ENCODE assay signal across 26 cellular contexts in the genomic region with DNA sequence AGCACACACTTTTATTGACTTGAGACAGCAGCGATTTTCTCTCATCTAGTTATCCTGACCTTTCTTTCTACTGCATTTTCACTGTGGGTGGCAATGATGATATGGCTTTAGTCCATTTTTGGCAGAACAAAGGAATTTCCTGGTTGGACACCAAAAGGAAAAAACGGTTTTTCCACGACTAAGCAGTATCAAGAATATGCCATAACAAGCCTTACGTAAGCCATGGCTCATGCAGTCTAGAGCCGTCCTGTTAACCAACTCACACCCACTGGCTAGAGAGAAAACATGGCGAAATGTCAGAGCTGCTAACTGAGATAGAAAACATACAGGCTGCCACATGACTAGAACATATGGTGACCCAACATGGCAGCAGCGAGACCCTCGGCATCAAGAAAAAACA.
"Had no signal": no experiment of that assay in that cellular context is flagged by ENCODE, and none has a peak within 500 bp of the region (broad histone marks: within the 10 kb centered on the region; RNA-seq: fewer than 3 reads in every experiment).

No MANE protein-coding gene starts in this region.

- H3K9me3 ChIP-seq: ascending aorta, body of pancreas had no signal

- H3K36me3 ChIP-seq: ascending aorta had no signal

- ATAC-seq: activated CD8-positive, alpha-beta memory T cell treated with anti-CD3 and anti-CD28 coated beads, Interleukin-2, amount 10 ng/mL, durations not matched to agents 7 days and 5 days; activated naive CD4-positive, alpha-beta T cell treated with anti-CD3 and anti-CD28 coated beads, Interleukin-2, amount 50 U/mL, for 72 hours; activated naive CD8-positive, alpha-beta T cell treated with anti-CD3 and anti-CD28 coated beads, Interleukin-2, amount 50 U/mL, for 24 hours; body of pancreas; T-cell had no signal

- H3K27me3 ChIP-seq: ascending aorta, body of pancreas had no signal

- H3K27ac ChIP-seq: body of pancreas had no signal

- DNase-seq: activated B cell treated with CpG ODN at 0.5 μM for 24 hours; activated CD4-positive, alpha-beta T cell treated with anti-CD3 and anti-CD28 coated beads for 1 hour; activated CD4-positive, alpha-beta T cell treated with anti-CD3 and anti-CD28 coated beads, Interleukin-2, amount 10 ng/mL, durations not matched to agents 24 days and 14 days; activated CD4-positive, alpha-beta T cell treated with anti-CD3 and anti-CD28 coated beads, Interleukin-2, amount 50 U/mL, for 48 hours; activated CD8-positive, alpha-beta memory T cell treated with anti-CD3 and anti-CD28 coated beads, Interleukin-2, amount 10 ng/mL, durations not matched to agents 7 days and 5 days; activated effector memory CD4-positive, alpha-beta T cell treated with Interleukin-2 at 50 U/mL for 16 hours; activated naive CD4-positive, alpha-beta T cell treated with Interleukin-2 at 50 U/mL for 16 hours; activated naive CD8-positive, alpha-beta T cell treated with anti-CD3 and anti-CD28 coated beads, Interleukin-2, amount 50 U/mL, for 24 hours; activated T-cell treated with anti-CD3 and anti-CD28 coated beads, Interleukin-2, amount 50 U/mL, for 24 hours; amniotic stem cell; body of pancreas; central memory CD4-positive, alpha-beta T cell; Kasumi-1; NCI-H1105 treated with DMSO at 0.1 percent for 48 hours; NCI-H1436 treated with DMSO at 0.1 percent for 48 hours; NCI-H187; NCI-H2081; NCI-H2227 treated with DMSO at 0.1 percent for 48 hours; NCI-H446 treated with DMSO at 0.1 percent for 48 hours; NCI-H748 treated with DMSO at 0.1 percent for 48 hours; SIG-M5; T-cell; T-helper 2 cell; T1000 had no signal

- H3K4me1 ChIP-seq: ascending aorta, body of pancreas had no signal

- H3K4me3 ChIP-seq: ascending aorta, body of pancreas had no signal
